In the genomic region with DNA sequence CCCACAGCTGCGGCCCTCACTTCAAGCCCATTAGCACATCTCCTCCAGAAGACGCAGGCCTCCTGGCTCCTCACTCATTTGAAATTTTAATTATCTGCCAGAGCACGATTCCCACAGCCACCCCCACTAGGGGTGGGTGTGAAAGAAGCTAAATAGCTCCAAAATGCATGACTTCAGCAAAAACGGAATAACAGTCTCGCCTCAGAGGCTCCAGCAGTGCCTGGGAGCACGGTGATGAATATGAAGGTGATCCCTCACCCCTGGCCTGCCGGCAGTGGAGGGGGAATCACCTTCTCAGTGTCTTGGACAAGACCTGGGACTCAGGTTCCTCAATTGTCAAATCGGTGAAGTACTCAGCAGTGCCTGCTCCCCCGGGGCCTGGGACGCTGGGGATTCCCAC, we compare ENCODE assay signal across 1 cellular context.
TF ChIP-seq lines count a peak whose summit lies in the region.

No MANE protein-coding gene starts in this region.

TF ChIP-seq in H1, 55 proteins besides CTCF, POLR2A, EP300 and RAD21:
- TF ChIP-seq SIX5 (IDR thresholded peaks at IDR 0.05; ENCODE audit: low read depth, low read length) (no peak), JUN (IDR thresholded peaks at IDR 0.05; ENCODE audit: low read depth, low read length) (no peak), CTBP2 (IDR thresholded peaks at IDR 0.05; ENCODE audit: borderline replicate concordance, insufficient read depth, insufficient read length, low read length) (no peak), ASH2L (IDR thresholded peaks at IDR 0.05; ENCODE audit: low read length) (no peak), SAP30 (IDR thresholded peaks at IDR 0.05; ENCODE audit: insufficient read depth, insufficient replicate concordance, low read length) (no peak), SUZ12 (IDR thresholded peaks at IDR 0.05; ENCODE audit: low read length) (no peak), HDAC6 (IDR thresholded peaks at IDR 0.05; ENCODE audit: low read depth, low read length) (no peak), GABPA (IDR thresholded peaks at IDR 0.05; ENCODE audit: borderline replicate concordance, insufficient read depth, low read length) (no peak), CHD1 (IDR thresholded peaks at IDR 0.05; ENCODE audit: low read depth, low read length) (no peak), NRF1 (IDR thresholded peaks at IDR 0.05; ENCODE audit: low read depth, low read length) (no peak), JUND (IDR thresholded peaks at IDR 0.05; ENCODE audit: low read length) (no peak), KDM1A (IDR thresholded peaks at IDR 0.05; ENCODE audit: borderline replicate concordance, low read length) (no peak), CHD2 (IDR thresholded peaks at IDR 0.05; ENCODE audit: low read length) (no peak), TAF1 (IDR thresholded peaks at IDR 0.05; ENCODE audit: low read depth, low read length) (no peak), RNF2 (IDR thresholded peaks at IDR 0.05; ENCODE audit: borderline replicate concordance, low read depth, low read length, missing control alignments, poor library complexity, severe bottlenecking) (no peak), EGR1 (IDR thresholded peaks at IDR 0.05; ENCODE audit: borderline replicate concordance, low read depth, low read length) (no peak), TBP (IDR thresholded peaks at IDR 0.05; ENCODE audit: low read depth, low read length) (no peak), RXRA (IDR thresholded peaks at IDR 0.05; ENCODE audit: insufficient read depth, low read depth, low read length) (no peak)
- TF ChIP-seq, protein P1, sequence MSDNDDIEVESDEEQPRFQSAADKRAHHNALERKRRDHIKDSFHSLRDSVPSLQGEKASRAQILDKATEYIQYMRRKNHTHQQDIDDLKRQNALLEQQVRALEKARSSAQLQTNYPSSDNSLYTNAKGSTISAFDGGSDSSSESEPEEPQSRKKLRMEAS (IDR thresholded peaks at IDR 0.05): no peak
- TF ChIP-seq, protein P2, sequence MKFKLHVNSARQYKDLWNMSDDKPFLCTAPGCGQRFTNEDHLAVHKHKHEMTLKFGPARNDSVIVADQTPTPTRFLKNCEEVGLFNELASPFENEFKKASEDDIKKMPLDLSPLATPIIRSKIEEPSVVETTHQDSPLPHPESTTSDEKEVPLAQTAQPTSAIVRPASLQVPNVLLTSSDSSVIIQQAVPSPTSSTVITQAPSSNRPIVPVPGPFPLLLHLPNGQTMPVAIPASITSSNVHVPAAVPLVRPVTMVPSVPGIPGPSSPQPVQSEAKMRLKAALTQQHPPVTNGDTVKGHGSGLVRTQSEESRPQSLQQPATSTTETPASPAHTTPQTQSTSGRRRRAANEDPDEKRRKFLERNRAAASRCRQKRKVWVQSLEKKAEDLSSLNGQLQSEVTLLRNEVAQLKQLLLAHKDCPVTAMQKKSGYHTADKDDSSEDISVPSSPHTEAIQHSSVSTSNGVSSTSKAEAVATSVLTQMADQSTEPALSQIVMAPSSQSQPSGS (IDR thresholded peaks at IDR 0.05; ENCODE audit: low read length): no peak
